In the genomic region with DNA sequence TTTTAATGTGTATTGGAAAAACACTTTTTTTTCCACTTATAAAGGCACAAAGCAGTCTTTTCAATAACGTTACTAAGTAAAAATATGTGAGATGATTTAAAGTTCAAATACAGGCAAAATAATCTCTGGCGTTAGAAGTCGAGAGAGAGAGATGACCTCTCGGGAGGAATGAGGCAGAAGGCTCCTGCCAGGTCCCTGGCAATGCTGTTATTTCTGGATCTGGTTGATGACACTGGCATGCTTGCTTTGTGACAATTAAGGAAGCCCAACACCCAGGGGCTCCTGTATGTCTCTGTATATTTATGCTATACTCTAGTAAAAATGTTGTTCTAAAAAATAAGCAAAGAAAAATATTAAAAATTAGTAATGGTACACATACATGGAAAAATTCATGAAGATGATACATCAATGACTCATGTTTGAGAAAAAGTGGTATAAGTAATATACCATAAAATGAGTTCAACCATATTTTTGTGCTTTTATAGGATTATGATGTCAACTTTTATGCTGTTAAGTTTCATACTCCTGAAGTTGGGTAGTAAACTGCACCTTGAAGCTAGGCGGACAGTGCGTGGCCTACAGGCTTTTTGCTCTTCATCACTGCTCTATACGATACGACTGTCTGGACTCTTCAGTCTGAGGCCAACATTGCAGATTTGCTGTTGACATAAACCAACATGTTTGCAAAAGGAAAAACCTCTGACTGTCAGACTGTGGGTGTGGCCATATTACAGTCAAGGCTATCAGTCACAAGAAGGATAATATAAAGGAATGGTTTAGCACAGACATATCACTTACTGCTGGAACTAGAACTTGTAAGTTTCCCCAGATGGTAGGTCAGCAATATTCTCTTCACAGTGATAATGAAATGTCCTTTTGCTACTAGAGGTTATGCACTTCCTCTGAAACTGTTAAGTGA, we compare ENCODE assay signal across 12 cellular contexts.
"Had no signal": no experiment of that assay in that cellular context is flagged by ENCODE, and none has a peak within 500 bp of the region (broad histone marks: within the 10 kb centered on the region; RNA-seq: fewer than 3 reads in every experiment).

No MANE protein-coding gene starts in this region.

- H3K4me1 ChIP-seq: ascending aorta, neural progenitor cell had no signal

- H2AFZ ChIP-seq: neural progenitor cell had no signal

- H3K9ac ChIP-seq: neural progenitor cell, SK-N-SH had no signal

- H3K4me3 Mint-ChIP-seq: neural progenitor cell had no signal

- H3K27me3 ChIP-seq: ascending aorta, neural progenitor cell, ovary, tibial artery, uterus had no signal

- H3K27ac Mint-ChIP-seq: activated naive CD4-positive, alpha-beta T cell treated with anti-CD3 and anti-CD28 coated beads, Interleukin-2, amount 50 U/mL, for 72 hours; neural progenitor cell had no signal

- H3K9me3 Mint-ChIP-seq: activated naive CD4-positive, alpha-beta T cell treated with anti-CD3 and anti-CD28 coated beads, Interleukin-2, amount 50 U/mL, for 72 hours; neural progenitor cell had no signal

- DNase-seq: activated CD4-positive, alpha-beta T cell treated with anti-CD3 and anti-CD28 coated beads for 48 hours; foreskin melanocyte; head of caudate nucleus; islet precursor cell; ovary; SK-N-SH; T-helper 1 cell; tibial artery; uterus had no signal

- ATAC-seq: activated naive CD4-positive, alpha-beta T cell treated with anti-CD3 and anti-CD28 coated beads, Interleukin-2, amount 50 U/mL, for 72 hours had no signal

- H3K4me2 ChIP-seq: neural progenitor cell, SK-N-SH had no signal

- H3K27ac ChIP-seq: ascending aorta, neural progenitor cell, ovary, tibial artery, uterus had no signal

- H3K4me3 ChIP-seq: ascending aorta, neural progenitor cell, ovary, tibial artery, uterus had no signal

- H3K4me1 Mint-ChIP-seq: neural progenitor cell had no signal

- H3K36me3 ChIP-seq: ovary, uterus had no signal

- H3K9me3 ChIP-seq: ascending aorta, ovary, SK-N-SH, tibial artery, uterus had no signal
